8 cellular contexts compared by ENCODE assay signal in genomic region chr20:51594999-51595532, GRCh38. TPM values are rescaled to one million over a fixed set of nuclear protein-coding genes. Genes with fewer than 3 reads are reported as not detected.
DNase-seq lines count a peak whose midpoint lies in the region; ATAC-seq and TF ChIP-seq lines count a peak whose summit lies in the region.

No MANE protein-coding gene starts in this region.

- H3K27ac ChIP-seq in PC-3 (ENCODE audit: low read length), result 0 out of 2 replicates have a peak overlapping the region, but pooled peaks have one; percentile 6

- H3K9me2 ChIP-seq in PC-3 (replicated peaks; ENCODE audit: low read length), result no peaks in the 10 kb centered on the region

- no peaks in the 10 kb centered on the region for H4K20me1 ChIP-seq in PC-3 (ENCODE audit: low read length)

- H3K36me3 ChIP-seq in PC-3 (ENCODE audit: low read depth, low read length), result 0 out of 2 replicates have a peak, but pooled peaks cover under 1% of the 10 kb centered on the region

- POLR2A ChIA-PET in PC-3 (lab: Charles Lee; ENCODE audit: unreplicated experiment), result no interaction called here
- POLR2A ChIA-PET in naive thymus-derived CD8-positive, alpha-beta T cell (lab: Charles Lee), result interaction anchor here (0.6 to 1.2 kb wide), 7 partner anchors 54 to 358 kb away, joined by 3 to 8 read pairs (median 3); no protein-coding TSS in a partner anchor

- no peak overlapping the region for H3K4me3 ChIP-seq in PC-3 (ENCODE audit: low read length)

- no peak for TF ChIP-seq EP300 in Ishikawa (IDR thresholded peaks at IDR 0.05; ENCODE audit: borderline replicate concordance)

- no peaks in the 10 kb centered on the region for H3F3A ChIP-seq in PC-3 (ENCODE audit: low read length, unreplicated experiment)

- H3K9me3 Mint-ChIP-seq in naive thymus-derived CD8-positive, alpha-beta T cell, result no peaks in the 10 kb centered on the region
- H3K9me3 Mint-ChIP-seq in stimulated activated memory B cell treated with anti-CD40 and anti-IgM and Interleukin-4, amounts not matched to agents 10 μg/mL and 1 μg/mL and 100 μg/mL, for 72 hours, result no peaks in the 10 kb centered on the region

- H3K9me3 ChIP-seq in PC-3 (ENCODE audit: low read length), result no peaks in the 10 kb centered on the region

- no peaks in the 10 kb centered on the region for H3K79me2 ChIP-seq in PC-3 (ENCODE audit: low read length)

- CTCF ChIA-PET in PC-3 (lab: Charles Lee), result interaction anchor here (0.6 to 1.6 kb wide), 8 partner anchors 21 to 608 kb away, joined by 3 to 17 read pairs (median 6); no protein-coding TSS in a partner anchor

- peak overlapping the region; percentile 35 for H3K9ac ChIP-seq in PC-3 (ENCODE audit: low read length)

- TF ChIP-seq POLR2A in erythroblast (IDR thresholded peaks at IDR 0.05; ENCODE audit: low read length), result no peak

- peak overlapping the region in 7 of 10 donors; percentile 66 to 94 (median 76) for H3K27ac Mint-ChIP-seq in naive thymus-derived CD8-positive, alpha-beta T cell
- H3K27ac Mint-ChIP-seq in stimulated activated memory B cell treated with anti-CD40 and anti-IgM and Interleukin-4, amounts not matched to agents 10 μg/mL and 1 μg/mL and 100 μg/mL, for 72 hours, result peak overlapping the region; percentile 42

- H3K27me3 Mint-ChIP-seq in naive thymus-derived CD8-positive, alpha-beta T cell, result peaks cover 0 to 6% (median 0%) of the 10 kb centered on the region in 5 donors
- H3K27me3 Mint-ChIP-seq in stimulated activated memory B cell treated with anti-CD40 and anti-IgM and Interleukin-4, amounts not matched to agents 10 μg/mL and 1 μg/mL and 100 μg/mL, for 72 hours, result peaks cover 33% of the 10 kb centered on the region

- H3K27me3 ChIP-seq in PC-3 (ENCODE audit: low read length), result no peaks in the 10 kb centered on the region

- peak overlapping the region; percentile 44 to 71 (median 57) for H3K4me3 Mint-ChIP-seq in naive thymus-derived CD8-positive, alpha-beta T cell
- H3K4me3 Mint-ChIP-seq in stimulated activated memory B cell treated with anti-CD40 and anti-IgM and Interleukin-4, amounts not matched to agents 10 μg/mL and 1 μg/mL and 100 μg/mL, for 72 hours, result no peak overlapping the region

- peak overlapping the region; percentile 7; the same call in 1 of the 2 replicates for H3K4me2 ChIP-seq in PC-3 (ENCODE audit: low read length)

- H3K4me1 Mint-ChIP-seq in naive thymus-derived CD8-positive, alpha-beta T cell, result peaks cover 2 to 16% (median 11%) of the 10 kb centered on the region in 4 donors
- H3K4me1 Mint-ChIP-seq in stimulated activated memory B cell treated with anti-CD40 and anti-IgM and Interleukin-4, amounts not matched to agents 10 μg/mL and 1 μg/mL and 100 μg/mL, for 72 hours, result peaks cover 26% of the 10 kb centered on the region

- intact Hi-C loops in PC-3 (cut with micrococcal nuclease), result loop anchor here (1.0 to 10.0 kb wide), 3 partner anchors 212 to 610 kb away; no protein-coding TSS in a partner anchor

- H2AFZ ChIP-seq in PC-3 (ENCODE audit: low read length), result no peak overlapping the region

- no peaks in the 10 kb centered on the region for H3K36me3 Mint-ChIP-seq in naive thymus-derived CD8-positive, alpha-beta T cell
- H3K36me3 Mint-ChIP-seq in stimulated activated memory B cell treated with anti-CD40 and anti-IgM and Interleukin-4, amounts not matched to agents 10 μg/mL and 1 μg/mL and 100 μg/mL, for 72 hours, result no peaks in the 10 kb centered on the region

- BruUV-seq in PC-3 (replicated peaks; lab: Mats Ljungman, UMichigan), result no TSS peak

- ATAC-seq in GM21576 (IDR thresholded peaks at IDR 0.05; ENCODE audit: unreplicated experiment), result peak; percentile 82
- ATAC-seq in PC-3, result peak; percentile 97
- ATAC-seq in naive thymus-derived CD8-positive, alpha-beta T cell, result peak; percentile 91 to 100
- ATAC-seq in stimulated activated memory B cell treated with anti-CD40 and anti-IgM and Interleukin-4, amounts not matched to agents 10 μg/mL and 1 μg/mL and 100 μg/mL, for 72 hours, result peak; percentile 93

- DNase-seq in DMS 273 treated with DMSO at 0.1 percent for 48 hours (lab: John Stamatoyannopoulos, UW) (peak; percentile 68), PC-3 (peak; percentile 91), activated T-cell treated with anti-CD3 and anti-CD28 coated beads for 1 hour (ENCODE audit: low read depth) (peak; percentile 66), erythroblast (lab: John Stamatoyannopoulos, UW) (peak; percentile 84 to 85)
- DNase-seq in naive thymus-derived CD8-positive, alpha-beta T cell, result peak; percentile 46 to 89 (median 66)

- peak; percentile 98 for TF ChIP-seq RAD21 in Ishikawa (IDR thresholded peaks at IDR 0.05; ENCODE audit: low read depth)

- H3K4me1 ChIP-seq in PC-3 (ENCODE audit: insufficient read depth, low read length), result peaks cover 4% of the 10 kb centered on the region; the same call in 1 of the 2 replicates

- peak; percentile 97 for TF ChIP-seq CTCF in PC-3 (conservative IDR thresholded peaks at IDR 0.05; ENCODE audit: low read depth, low read length)

TF ChIP-seq in Ishikawa, 13 proteins besides CTCF, POLR2A, EP300 and RAD21:
- TF ChIP-seq MAX (IDR thresholded peaks at IDR 0.05) (peak; percentile 86), USF1 (IDR thresholded peaks at IDR 0.05) (peak; percentile 90), TEAD4 (IDR thresholded peaks at IDR 0.05) (no peak), CEBPB (IDR thresholded peaks at IDR 0.05) (no peak), TCF12 (IDR thresholded peaks at IDR 0.05; ENCODE audit: low read depth) (no peak), REST (IDR thresholded peaks at IDR 0.05; ENCODE audit: low read depth) (no peak)
TF ChIP-seq in Ishikawa: peak in this region for 2.

RNA-seq across cellular contexts. Expression of gene NFATC2, which starts 52.5 kb away (rescaled TPM):
- 12.4 and 12.9 TPM in 2 replicates for total RNA-seq in PC-3 (2014; rRNA removed)
- total RNA-seq in naive thymus-derived CD8-positive, alpha-beta T cell, result 10 to 100 TPM; 34.0 to 36.3 TPM
- polyA plus RNA-seq in naive thymus-derived CD8-positive, alpha-beta T cell, result 10 to 100 TPM; 14.5 to 23.8 (median 14.5) TPM
